16 cellular contexts compared by ENCODE assay signal in genomic region chr19:47549341-47549768, GRCh38. TPM values are rescaled to one million over a fixed set of nuclear protein-coding genes. Genes with fewer than 3 reads are reported as not detected.
"Had no signal": no experiment of that assay in that cellular context is flagged by ENCODE, and none has a peak within 500 bp of the region (broad histone marks: within the 10 kb centered on the region; RNA-seq: fewer than 3 reads in every experiment).

No MANE protein-coding gene starts in this region.

- DNase-seq: activated CD4-positive, alpha-beta memory T cell treated with anti-CD3 and anti-CD28 coated beads for 36 hours; activated CD4-positive, CD25-positive, alpha-beta regulatory T cell treated with anti-CD3 and anti-CD28 coated beads, Interleukin-2, amount 50 U/mL, for 72 hours; activated gamma-delta T cell treated with Interleukin-2 at 50 U/mL for 16 hours; activated naive CD8-positive, alpha-beta T cell treated with anti-CD3 and anti-CD28 coated beads for 36 hours; activated T-cell treated with anti-CD3 and anti-CD28 coated beads, Interleukin-2, amount 50 U/mL, for 48 hours; brain microvascular endothelial cell; cerebellar nuclear complex; dermis blood vessel endothelial cell; kidney; naive thymus-derived CD4-positive, alpha-beta T cell; right cardiac atrium; transverse colon had no signal

- H3K36me3 ChIP-seq: brain microvascular endothelial cell, transverse colon had no signal

- H3K27ac ChIP-seq: brain microvascular endothelial cell, hepatocyte, transverse colon had no signal

- H3K9me3 ChIP-seq: transverse colon had no signal

- H3K27ac Mint-ChIP-seq: activated CD4-positive, alpha-beta memory T cell treated with anti-CD3 and anti-CD28 coated beads for 36 hours; activated naive CD8-positive, alpha-beta T cell treated with anti-CD3 and anti-CD28 coated beads for 36 hours; stimulated activated effector memory CD8-positive, alpha-beta T cell treated with anti-CD3 and anti-CD28 coated beads, Interleukin-12 subunit alpha, Interleukin-12 subunit beta, amount 100 ng/mL, for 72 hours had no signal

- H3K9me3 Mint-ChIP-seq: activated CD4-positive, alpha-beta memory T cell treated with anti-CD3 and anti-CD28 coated beads for 36 hours; activated naive CD8-positive, alpha-beta T cell treated with anti-CD3 and anti-CD28 coated beads for 36 hours; naive thymus-derived CD4-positive, alpha-beta T cell; stimulated activated effector memory CD8-positive, alpha-beta T cell treated with anti-CD3 and anti-CD28 coated beads, Interleukin-12 subunit alpha, Interleukin-12 subunit beta, amount 100 ng/mL, for 72 hours had no signal

- H3K36me3 Mint-ChIP-seq: activated CD4-positive, alpha-beta memory T cell treated with anti-CD3 and anti-CD28 coated beads for 36 hours; activated naive CD8-positive, alpha-beta T cell treated with anti-CD3 and anti-CD28 coated beads for 36 hours; naive thymus-derived CD4-positive, alpha-beta T cell; stimulated activated effector memory CD8-positive, alpha-beta T cell treated with anti-CD3 and anti-CD28 coated beads, Interleukin-12 subunit alpha, Interleukin-12 subunit beta, amount 100 ng/mL, for 72 hours had no signal

- H3K4me3 ChIP-seq: hepatocyte, smooth muscle cell, transverse colon had no signal

- H3K4me3 Mint-ChIP-seq: activated CD4-positive, alpha-beta memory T cell treated with anti-CD3 and anti-CD28 coated beads for 36 hours; activated naive CD8-positive, alpha-beta T cell treated with anti-CD3 and anti-CD28 coated beads for 36 hours; stimulated activated effector memory CD8-positive, alpha-beta T cell treated with anti-CD3 and anti-CD28 coated beads, Interleukin-12 subunit alpha, Interleukin-12 subunit beta, amount 100 ng/mL, for 72 hours had no signal

- ATAC-seq: naive thymus-derived CD4-positive, alpha-beta T cell; right cardiac atrium; stimulated activated effector memory CD8-positive, alpha-beta T cell treated with anti-CD3 and anti-CD28 coated beads, Interleukin-12 subunit alpha, Interleukin-12 subunit beta, amount 100 ng/mL, for 72 hours had no signal

- H3K27me3 ChIP-seq: hepatocyte had no signal

RNA-seq across cellular contexts. Expression of gene ZNF541, which starts 23.6 kb away (rescaled TPM):
- total RNA-seq: epithelial cell of proximal tubule, smooth muscle cell had no signal
